1 cellular context compared by ENCODE assay signal in genomic region chr2:241798631-241799521, GRCh38.
TF ChIP-seq lines count a peak whose summit lies in the region.

No MANE protein-coding gene starts in this region.

TF ChIP-seq in HepG2, 621 proteins besides CTCF, POLR2A, EP300 and RAD21 (continued from another document and continues in another):
- TF ChIP-seq ZBTB40 (IDR thresholded peaks at IDR 0.05) (no peak), ZBTB40 (CRISPR knock-in tag; IDR thresholded peaks at IDR 0.05) (no peak), ZNF646 (CRISPR knock-in tag; IDR thresholded peaks at IDR 0.05) (no peak), PRMT3 (CRISPR knock-in tag; IDR thresholded peaks at IDR 0.05; ENCODE audit: borderline replicate concordance, low read depth) (no peak), ZNF253 (CRISPR knock-in tag; IDR thresholded peaks at IDR 0.05; ENCODE audit: borderline replicate concordance) (no peak), SIN3B (IDR thresholded peaks at IDR 0.05; ENCODE audit: low read length) (no peak), MAF1 (CRISPR knock-in tag; IDR thresholded peaks at IDR 0.05; ENCODE audit: borderline replicate concordance) (no peak), U2AF1 (optimal IDR thresholded peaks at IDR 0.05; ENCODE audit: low read depth, low read length) (no peak), CCDC6 (CRISPR knock-in tag; IDR thresholded peaks at IDR 0.05) (no peak), POLR2AphosphoS5 (IDR thresholded peaks at IDR 0.05; ENCODE audit: low read depth, low read length) (0 out of 2 replicates have a peak, but pooled peaks have one; percentile 42), GMEB2 (CRISPR knock-in tag; IDR thresholded peaks at IDR 0.05; ENCODE audit: low read depth) (no peak), PRPF4 (IDR thresholded peaks at IDR 0.05; ENCODE audit: low read depth, low read length, poor library complexity, severe bottlenecking) (no peak), ZNF619 (CRISPR knock-in tag; IDR thresholded peaks at IDR 0.05) (no peak), HNRNPK (IDR thresholded peaks at IDR 0.05; ENCODE audit: low read depth, low read length, poor library complexity, severe bottlenecking) (no peak), ZFP36L1 (CRISPR knock-in tag; IDR thresholded peaks at IDR 0.05) (no peak), DZIP1 (CRISPR knock-in tag; IDR thresholded peaks at IDR 0.05) (no peak), THAP9 (CRISPR knock-in tag; IDR thresholded peaks at IDR 0.05; ENCODE audit: borderline replicate concordance) (no peak), ZNF678 (CRISPR knock-in tag; IDR thresholded peaks at IDR 0.05) (no peak), HMG20B (CRISPR knock-in tag; conservative IDR thresholded peaks at IDR 0.05) (no peak), E2F1 (CRISPR knock-in tag; IDR thresholded peaks at IDR 0.05) (no peak), CBX1 (IDR thresholded peaks at IDR 0.05; ENCODE audit: low read depth) (no peak), TGIF2 (CRISPR knock-in tag; IDR thresholded peaks at IDR 0.05) (no peak), ZFP91 (CRISPR knock-in tag; IDR thresholded peaks at IDR 0.05; ENCODE audit: borderline replicate concordance) (no peak; the same call in 1 of the 2 replicates), ZSCAN29 (CRISPR knock-in tag; conservative IDR thresholded peaks at IDR 0.05) (no peak)
